ENCODE assay signal across 7 cellular contexts in the genomic region with DNA sequence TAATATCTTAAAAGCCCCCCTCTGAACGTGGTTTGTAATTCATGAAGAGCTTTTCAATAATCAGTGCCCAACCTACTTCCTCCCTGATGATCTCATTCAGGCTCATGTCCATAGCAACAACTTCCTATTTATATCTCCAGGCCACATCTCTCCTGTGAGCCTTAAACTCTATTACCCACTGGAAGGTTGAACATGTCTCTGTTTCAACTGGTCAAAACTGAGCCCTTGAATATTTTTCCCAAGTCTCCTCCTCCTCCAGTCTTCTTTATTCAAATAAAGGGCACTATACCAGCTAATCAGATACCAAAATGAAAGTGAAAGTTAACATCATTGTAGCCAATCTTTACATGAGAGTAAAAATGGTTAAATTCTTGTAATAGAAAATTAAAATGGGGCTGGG.
DNase-seq lines count a peak whose midpoint lies in the region; ATAC-seq and TF ChIP-seq lines count a peak whose summit lies in the region.

No MANE protein-coding gene starts in this region.

- H3K4me3 ChIP-seq in body of pancreas, result no peak overlapping the region

- H3K4me1 Mint-ChIP-seq in chondrocyte (ENCODE audit: low read depth), result peaks cover 22% of the 10 kb centered on the region

- 6 to 18% methylated on average over 1 of the region's 1 CpG for WGBS in body of pancreas, 2 donors

- H3K4me1 ChIP-seq in body of pancreas, result no peaks in the 10 kb centered on the region

- H3K9me3 ChIP-seq in body of pancreas, result no peaks in the 10 kb centered on the region

- H3K4me3 Mint-ChIP-seq in chondrocyte (ENCODE audit: unreplicated experiment), result no peak overlapping the region

- H3K9me3 Mint-ChIP-seq in chondrocyte (ENCODE audit: low read depth), result peaks cover 2% of the 10 kb centered on the region

- H3K36me3 Mint-ChIP-seq in chondrocyte (ENCODE audit: low read depth), result no peaks in the 10 kb centered on the region

- H3K27me3 Mint-ChIP-seq in chondrocyte (ENCODE audit: low read depth), result no peaks in the 10 kb centered on the region

- no peaks in the 10 kb centered on the region for H3K36me3 ChIP-seq in body of pancreas (replicated peaks in 1 of 2; ENCODE audit: insufficient read depth in 1 of 2, low read depth in 2 of 2)

- H3K27me3 ChIP-seq in body of pancreas, result no peaks in the 10 kb centered on the region

- peak overlapping the region; percentile 65 for H3K27ac Mint-ChIP-seq in chondrocyte (ENCODE audit: unreplicated experiment)

- H3K27ac ChIP-seq in body of pancreas, result no peak overlapping the region

- TF ChIP-seq CTCF in chondrocyte (IDR thresholded peaks at IDR 0.05) (no peak), body of pancreas (IDR thresholded peaks at IDR 0.05) (no peak)

- no peak for TF ChIP-seq POLR2A in body of pancreas (IDR thresholded peaks at IDR 0.05)

- DNase-seq in GM03348 (ENCODE audit: low spot score) (peak; percentile 63), NOMO-1 treated with dmso at 0.1 percent for 144 hours (lab: John Stamatoyannopoulos, UW; ENCODE audit: unreplicated experiment) (peak; percentile 47), chondrocyte (ENCODE audit: low spot score) (no peak), renal cortical epithelial cell (ENCODE audit: low read depth) (peak; percentile 82), body of pancreas (no peak)
- DNase-seq in stimulated activated naive CD4-positive, alpha-beta T cell (lab: John Stamatoyannopoulos, UW), result no peak

- intact Hi-C loops in body of pancreas (cut with DNase I), result no loop called here

- ATAC-seq in HG02610 (IDR thresholded peaks at IDR 0.05; ENCODE audit: unreplicated experiment), result peak; percentile 68
- no peak for ATAC-seq in body of pancreas

Comparison
In these comparisons a context has a peak if more than half of its experiments do, and no peak if none do; other contexts are left out.
1. DNase-seq: peak in GM03348 (single experiment), NOMO-1 treated with dmso at 0.1 percent for 144 hours (single experiment) and renal cortical epithelial cell (single experiment); none in chondrocyte (single experiment), body of pancreas (0 of 4) and stimulated activated naive CD4-positive, alpha-beta T cell (0 of 6).